Comparison of ENCODE assay signal across 9 cellular contexts in genomic region chrX:118353081-118353850, GRCh38. TPM values are rescaled to one million over a fixed set of nuclear protein-coding genes. Genes with fewer than 3 reads are reported as not detected.
DNase-seq lines count a peak whose midpoint lies in the region; ATAC-seq and TF ChIP-seq lines count a peak whose summit lies in the region.
"Had no signal": no experiment of that assay in that cellular context is flagged by ENCODE, and none has a peak within 500 bp of the region (broad histone marks: within the 10 kb centered on the region; RNA-seq: fewer than 3 reads in every experiment).

No MANE protein-coding gene starts in this region.

- H3K9me3 ChIP-seq in CD4-positive, alpha-beta memory T cell (ENCODE audit: control insufficient read depth in 1 of 2, low read length in 2 of 2): no peaks in the 10 kb centered on the region

- peaks cover 75% of the 10 kb centered on the region for H3K4me1 ChIP-seq in CD4-positive, alpha-beta memory T cell (ENCODE audit: insufficient read depth, low read length)

- H3K4me3 ChIP-seq in CD4-positive, alpha-beta memory T cell (ENCODE audit: low read length in 2 of 2): no peak overlapping the region
- H3K4me3 ChIP-seq in epithelial cell of esophagus (ENCODE audit: low read length): no peak overlapping the region
- H3K4me3 ChIP-seq: hepatocyte had no signal

- H3K27ac Mint-ChIP-seq in CD4-positive, alpha-beta memory T cell: peak overlapping the region; percentile 3 to 66 (median 49)

- ATAC-seq in GM21360 (IDR thresholded peaks at IDR 0.05; ENCODE audit: unreplicated experiment) (peak; percentile 44), HG03354 (IDR thresholded peaks at IDR 0.05; ENCODE audit: poor library complexity, severe bottlenecking, unreplicated experiment) (peak; percentile 66)

- POLR2A ChIA-PET in CD4-positive, alpha-beta memory T cell (lab: Charles Lee; ENCODE audit: partially characterized antibody): no interaction called here

- H3K4me1 Mint-ChIP-seq in CD4-positive, alpha-beta memory T cell: peaks cover 25 to 54% (median 42%) of the 10 kb centered on the region in 4 donors

- peaks cover 0 to 2% of the 10 kb centered on the region in 2 donors for H3K36me3 Mint-ChIP-seq in CD4-positive, alpha-beta memory T cell

- H3K27ac ChIP-seq in CD4-positive, alpha-beta memory T cell (ENCODE audit: low read depth, low read length): no peak overlapping the region
- H3K27ac ChIP-seq: hepatocyte had no signal

- intact Hi-C loops in CD4-positive, alpha-beta memory T cell (cut with micrococcal nuclease): no loop called here

- no peaks in the 10 kb centered on the region for H3K9me3 Mint-ChIP-seq in CD4-positive, alpha-beta memory T cell

- DNase-seq in CD4-positive, alpha-beta memory T cell: peak in 3 of 5 donors; percentile 15 to 62 (median 36)
- DNase-seq in epithelial cell of esophagus (ENCODE audit: low read depth) (peak; percentile 51), cerebellar nuclear complex (lab: John Stamatoyannopoulos, UW) (no peak)
- no peak for DNase-seq in effector CD8-positive, alpha-beta T cell (lab: John Stamatoyannopoulos, UW)
- no peak for DNase-seq in activated T-cell treated with anti-CD3 and anti-CD28 coated beads, Interleukin-2, amount 50 U/mL, for 1 hour
- DNase-seq in stimulated activated CD4-positive, alpha-beta T cell treated with anti-CD3 and anti-CD28 coated beads, Interleukin-1b, Interleukin-23, amount 100 ng/mL, for 48 hours: no peak

- CTCF ChIA-PET in CD4-positive, alpha-beta memory T cell (lab: Charles Lee; ENCODE audit: partially characterized antibody): no interaction called here

- no peak for TF ChIP-seq CTCF in epithelial cell of esophagus (IDR thresholded peaks at IDR 0.05; ENCODE audit: insufficient read depth, low read depth, low read length, missing control alignments)

- no peaks in the 10 kb centered on the region for H3K27me3 Mint-ChIP-seq in CD4-positive, alpha-beta memory T cell

- H3K36me3 ChIP-seq in CD4-positive, alpha-beta memory T cell (ENCODE audit: insufficient read depth, low read length): no peaks in the 10 kb centered on the region

- no peaks in the 10 kb centered on the region for H3K27me3 ChIP-seq in CD4-positive, alpha-beta memory T cell (ENCODE audit: insufficient read depth, low read length)
- H3K27me3 ChIP-seq: hepatocyte had no signal

- H3K4me3 Mint-ChIP-seq in CD4-positive, alpha-beta memory T cell: peak overlapping the region in 5 of 8 donors; percentile 10 to 59 (median 51)

RNA-seq across cellular contexts. Expression of gene WDR44, which starts 7.4 kb away (rescaled TPM):
- 10 to 100 TPM; 20.5 to 24.1 TPM for total RNA-seq in CD4-positive, alpha-beta memory T cell
- 10 to 100 TPM in 1 of 2 donors, 1 to 10 TPM in 1; 7.6 to 10.4 TPM for polyA plus RNA-seq in CD4-positive, alpha-beta memory T cell

Comparison
In these comparisons a context has a peak if more than half of its experiments do, and no peak if none do; other contexts are left out.
1. DNase-seq: peak in CD4-positive, alpha-beta memory T cell (3 of 5) and epithelial cell of esophagus (single experiment); none in effector CD8-positive, alpha-beta T cell (single experiment), cerebellar nuclear complex (0 of 2), activated T-cell treated with anti-CD3 and anti-CD28 coated beads, Interleukin-2, amount 50 U/mL, for 1 hour (single experiment) and stimulated activated CD4-positive, alpha-beta T cell treated with anti-CD3 and anti-CD28 coated beads, Interleukin-1b, Interleukin-23, amount 100 ng/mL, for 48 hours (single experiment).